Comparison of ENCODE assay signal across 10 cellular contexts in genomic region chr21:29144736-29145353, GRCh38. TPM values are rescaled to one million over a fixed set of nuclear protein-coding genes. Genes with fewer than 3 reads are reported as not detected.
A peak's percentile ranks its signal among the peaks of the same experiment; 100 is the strongest.
DNase-seq lines count a peak whose midpoint lies in the region; ATAC-seq and TF ChIP-seq lines count a peak whose summit lies in the region.
"Had no signal": no experiment of that assay in that cellular context is flagged by ENCODE, and none has a peak within 500 bp of the region (broad histone marks: within the 10 kb centered on the region; RNA-seq: fewer than 3 reads in every experiment).

No MANE protein-coding gene starts in this region.

- peak overlapping the region; percentile 30 for H3K27ac ChIP-seq in colonic mucosa
- no peak overlapping the region for H3K27ac ChIP-seq in aorta (ENCODE audit: low read depth in 1 of 2, low read length in 2 of 2)

- TF ChIP-seq CTCF in colonic mucosa (IDR thresholded peaks at IDR 0.05) (no peak), lower leg skin (IDR thresholded peaks at IDR 0.05) (no peak)

- no peak for TF ChIP-seq POLR2A in lower leg skin (IDR thresholded peaks at IDR 0.05)

- H3K4me1 ChIP-seq in colonic mucosa (no peaks in the 10 kb centered on the region), aorta (ENCODE audit: control insufficient read depth in 1 of 2, insufficient read depth in 2 of 2, low read length in 2 of 2) (peaks cover 2 to 4% of the 10 kb centered on the region in 2 donors)

- no peak overlapping the region for H3K4me3 ChIP-seq in colonic mucosa
- H3K4me3 ChIP-seq in aorta (ENCODE audit: low read length in 2 of 2), result no peak overlapping the region
- H3K4me3 ChIP-seq in lower leg skin (ENCODE audit: low read depth, poor library complexity, severe bottlenecking), result no peak overlapping the region

- H3K9ac ChIP-seq in colonic mucosa (ENCODE audit: low read depth in 2 of 2, low read length in 2 of 2), result no peak overlapping the region

- H3K9me3 ChIP-seq in colonic mucosa (no peaks in the 10 kb centered on the region), aorta (ENCODE audit: control insufficient read depth, low read length) (no peaks in the 10 kb centered on the region)

- DNase-seq in Right ventricle myocardium superior, result no peak
- DNase-seq in cardiac septum (ENCODE audit: low spot score), result no peak
- no peak for DNase-seq in colonic mucosa
- peak; percentile 58 for DNase-seq in myocyte (ENCODE audit: low read depth)
- no peak for DNase-seq in aorta
- DNase-seq in HuH-7.5 (ENCODE audit: low spot score), result no peak
- no peak for DNase-seq in NAMALWA (ENCODE audit: low spot score)
- no peak for DNase-seq in lower leg skin (ENCODE audit: low spot score in 2 of 2)
- DNase-seq: activated CD4-positive, CD25-positive, alpha-beta regulatory T cell; RPMI8226 had no signal

- peak; percentile 38 for ATAC-seq in Right ventricle myocardium superior (ENCODE audit: poor library complexity)
- peak; percentile 47 for ATAC-seq in aorta (ENCODE audit: low FRiP score)

- H3K27me3 ChIP-seq in colonic mucosa (no peaks in the 10 kb centered on the region), aorta (ENCODE audit: control insufficient read depth in 1 of 2, insufficient read depth in 2 of 2, low read length in 1 of 2) (no peaks in the 10 kb centered on the region)

- intact Hi-C loops in Right ventricle myocardium superior (cut with DNase I) (no loop called here), cardiac septum (cut with DNase I) (no loop called here), colonic mucosa (cut with DNase I) (no loop called here), aorta (cut with DNase I) (loop anchor here in 1 of 2 donors (5.0 kb wide), 1 partner anchor 53 kb away; no protein-coding TSS in a partner anchor), lower leg skin (cut with DNase I; ENCODE audit: low total_unique reads) (no loop called here)

- 11 to 17% methylated on average over 2 of the region's 2 CpGs for WGBS in aorta, 2 donors
- WGBS in lower leg skin, 2 donors, result 18 to 21% methylated on average over 2 of the region's 2 CpGs

- H3K36me3 ChIP-seq in colonic mucosa (no peaks in the 10 kb centered on the region), aorta (ENCODE audit: control insufficient read depth in 1 of 2, insufficient read depth in 2 of 2, low read length in 1 of 2) (peaks cover 0 to 1% of the 10 kb centered on the region in 2 donors)

RNA-seq across cellular contexts. Expression of gene MAP3K7CL, which starts 14.4 kb away (rescaled TPM):
- total RNA-seq in Right ventricle myocardium superior (1.1 TPM), cardiac septum (85.8 TPM), colonic mucosa (1 to 10 TPM; 1.9 to 3.4 TPM), myocyte (57.4 and 115 TPM in 2 replicates), aorta (10 to 100 TPM; 33.0 to 84.6 TPM), lower leg skin (10 to 100 TPM in 2 of 4 donors, 1 to 10 TPM in 2; 4.6 to 17.1 (median 8.8) TPM)
- 140 TPM for polyA plus RNA-seq in myocyte (2012)
- 10 to 100 TPM; 19.4 to 33.4 TPM for polyA plus RNA-seq in aorta
